In the genomic region with DNA sequence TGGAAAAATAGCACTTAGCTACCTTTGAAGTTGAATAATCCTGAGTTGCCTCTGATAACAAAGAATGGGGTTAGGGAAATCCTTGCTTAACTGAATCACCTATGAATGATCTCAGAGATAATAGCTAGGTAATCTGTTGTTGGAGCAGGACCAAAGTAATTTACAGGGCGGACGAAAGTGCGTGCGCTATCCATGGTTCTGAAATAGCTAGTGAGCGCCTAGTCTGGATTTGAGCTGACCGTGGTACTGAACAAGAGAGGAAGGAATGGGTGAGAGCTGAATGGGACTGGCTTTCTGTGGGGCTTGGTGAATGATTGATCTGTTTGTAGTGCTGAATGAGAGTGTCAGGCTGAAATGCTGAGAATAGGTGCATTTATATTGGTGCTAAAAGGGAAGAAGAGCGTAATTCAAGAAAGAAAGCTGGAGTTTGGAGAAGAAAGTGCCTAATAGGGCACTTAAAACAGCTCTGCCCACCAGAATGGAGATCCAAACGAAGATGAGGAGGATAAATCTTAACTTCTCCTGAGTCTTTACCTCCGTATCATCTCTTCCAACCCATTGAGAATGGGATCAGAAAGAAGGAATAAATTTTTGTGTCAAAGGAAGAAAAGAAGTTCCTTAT, we compare ENCODE assay signal across 8 cellular contexts. TPM values are rescaled to one million over a fixed set of nuclear protein-coding genes. Genes with fewer than 3 reads are reported as not detected.
DNase-seq lines count a peak whose midpoint lies in the region; ATAC-seq and TF ChIP-seq lines count a peak whose summit lies in the region.

No MANE protein-coding gene starts in this region.

- no peaks in the 10 kb centered on the region for H3K79me2 ChIP-seq in SK-N-SH (ENCODE audit: insufficient read depth)

- no peak for TF ChIP-seq CTCF in HEK293 (tag by site-specific recombination; IDR thresholded peaks at IDR 0.05)
- TF ChIP-seq CTCF in SK-N-SH (IDR thresholded peaks at IDR 0.05) = no peak
- no peak for TF ChIP-seq CTCF in fibroblast of mammary gland (conservative IDR thresholded peaks at IDR 0.05; ENCODE audit: control insufficient read depth, insufficient read depth, low read depth, low read length)
- TF ChIP-seq CTCF in retinal pigment epithelial cell (conservative IDR thresholded peaks at IDR 0.05; ENCODE audit: low read depth, low read length) = no peak

- H3K9me2 ChIP-seq in SK-N-SH = no peaks in the 10 kb centered on the region

- H3F3A ChIP-seq in SK-N-SH (replicated peaks; ENCODE audit: insufficient read depth) = no peaks in the 10 kb centered on the region

- no peaks in the 10 kb centered on the region for H3K4me1 ChIP-seq in HEK293 (ENCODE audit: control insufficient read depth, insufficient read depth, low read length)
- H3K4me1 ChIP-seq in SK-N-SH (ENCODE audit: control insufficient read depth in 1 of 2, insufficient read depth in 2 of 2, low read depth in 1 of 2, low read length in 1 of 2) = peaks cover 0 to 5% of the 10 kb centered on the region in 2 experiments; a peak in 2 of 4 replicates

- H3K9me3 ChIP-seq in HEK293 (ENCODE audit: control insufficient read depth, insufficient read depth, low read depth, low read length) (no peaks in the 10 kb centered on the region), SK-N-SH (no peaks in the 10 kb centered on the region)

- no peak overlapping the region for H3K27ac ChIP-seq in HEK293 (ENCODE audit: extremely low read depth, low read depth, low read length)
- H3K27ac ChIP-seq in SK-N-SH (ENCODE audit: low read depth in 2 of 2, low read length in 1 of 2) = no peak overlapping the region

- CTCF ChIA-PET in HEK293 (lab: Yijun Ruan, JAX) (no interaction called here), SK-N-SH (lab: Yijun Ruan, JAX) (interaction anchor here (1.0 to 2.8 kb wide), 7 partner anchors 23 to 309 kb away, joined by 3 to 12 read pairs (median 4); a partner anchor contains a TSS)

- H3K27me3 ChIP-seq in SK-N-SH (ENCODE audit: insufficient read depth) = no peaks in the 10 kb centered on the region

- H3K4me2 ChIP-seq in SK-N-SH = no peak overlapping the region

- ATAC-seq in GM19467 (IDR thresholded peaks at IDR 0.05; ENCODE audit: unreplicated experiment) = no peak
- no peak for ATAC-seq in HG03108 (IDR thresholded peaks at IDR 0.05; ENCODE audit: unreplicated experiment)

- H3K9ac ChIP-seq in SK-N-SH = no peak overlapping the region

- no peak overlapping the region for H2AFZ ChIP-seq in SK-N-SH (ENCODE audit: low read depth)

- no peaks in the 10 kb centered on the region for H3K36me3 ChIP-seq in HEK293 (ENCODE audit: control insufficient read depth in 2 of 2, insufficient read depth in 1 of 2, low read length in 2 of 2)
- no peaks in the 10 kb centered on the region for H3K36me3 ChIP-seq in SK-N-SH (replicated peaks in 1 of 2; ENCODE audit: control insufficient read depth in 1 of 2, insufficient read depth in 2 of 2, low read length in 1 of 2)

- H4K20me1 ChIP-seq in SK-N-SH (ENCODE audit: insufficient read depth) = no peaks in the 10 kb centered on the region

- TF ChIP-seq RAD21 in SK-N-SH (IDR thresholded peaks at IDR 0.05; ENCODE audit: low read length) = no peak

- peak; percentile 57 for DNase-seq in CD1c-positive myeloid dendritic cell (ENCODE audit: extremely low spot score)
- no peak for DNase-seq in SK-N-SH
- DNase-seq in fibroblast of mammary gland (ENCODE audit: low read depth) = peak; percentile 75
- peak; percentile 45 for DNase-seq in retinal pigment epithelial cell (ENCODE audit: low read depth)
- DNase-seq in cerebellum (ENCODE audit: low spot score) = no peak

- WGBS in SK-N-SH (ENCODE audit: low lambda C conversion rate) = 33% methylated on average over 9 of the region's 9 CpGs

- no peak for TF ChIP-seq EP300 in SK-N-SH (IDR thresholded peaks at IDR 0.05; ENCODE audit: borderline replicate concordance in 1 of 2, low read depth in 1 of 2, low read length in 1 of 2)

- H3K4me3 ChIP-seq in HEK293 (ENCODE audit: low read depth, low read length) (no peak overlapping the region), SK-N-SH (ENCODE audit: low read depth in 2 of 2, low read length in 1 of 2) (no peak overlapping the region), fibroblast of mammary gland (ENCODE audit: control insufficient read depth, low read depth, low read length) (no peak overlapping the region), retinal pigment epithelial cell (ENCODE audit: low read length) (no peak overlapping the region)

- POLR2A ChIA-PET in HEK293 (lab: Yijun Ruan, JAX) (no interaction called here), SK-N-SH (lab: Yijun Ruan, JAX) (no interaction called here)

TF ChIP-seq in HEK293, 187 proteins besides CTCF, POLR2A, EP300 and RAD21 (continues in another document):
- TF ChIP-seq, protein P1, sequence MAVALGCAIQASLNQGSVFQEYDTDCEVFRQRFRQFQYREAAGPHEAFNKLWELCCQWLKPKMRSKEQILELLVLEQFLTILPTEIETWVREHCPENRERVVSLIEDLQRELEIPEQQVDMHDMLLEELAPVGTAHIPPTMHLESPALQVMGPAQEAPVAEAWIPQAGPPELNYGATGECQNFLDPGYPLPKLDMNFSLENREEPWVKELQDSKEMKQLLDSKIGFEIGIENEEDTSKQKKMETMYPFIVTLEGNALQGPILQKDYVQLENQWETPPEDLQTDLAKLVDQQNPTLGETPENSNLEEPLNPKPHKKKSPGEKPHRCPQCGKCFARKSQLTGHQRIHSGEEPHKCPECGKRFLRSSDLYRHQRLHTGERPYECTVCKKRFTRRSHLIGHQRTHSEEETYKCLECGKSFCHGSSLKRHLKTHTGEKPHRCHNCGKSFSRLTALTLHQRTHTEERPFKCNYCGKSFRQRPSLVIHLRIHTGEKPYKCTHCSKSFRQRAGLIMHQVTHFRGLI (tag by site-specific recombination; IDR thresholded peaks at IDR 0.05) = no peak
- TF ChIP-seq ZEB2 (tag by site-specific recombination; IDR thresholded peaks at IDR 0.05) (no peak), ZSCAN23 (tag by site-specific recombination; IDR thresholded peaks at IDR 0.05) (no peak), PRDM1 (tag by site-specific recombination; IDR thresholded peaks at IDR 0.05) (0 out of 2 replicates have a peak, but pooled peaks have one; percentile 29)
- TF ChIP-seq, protein P2, sequence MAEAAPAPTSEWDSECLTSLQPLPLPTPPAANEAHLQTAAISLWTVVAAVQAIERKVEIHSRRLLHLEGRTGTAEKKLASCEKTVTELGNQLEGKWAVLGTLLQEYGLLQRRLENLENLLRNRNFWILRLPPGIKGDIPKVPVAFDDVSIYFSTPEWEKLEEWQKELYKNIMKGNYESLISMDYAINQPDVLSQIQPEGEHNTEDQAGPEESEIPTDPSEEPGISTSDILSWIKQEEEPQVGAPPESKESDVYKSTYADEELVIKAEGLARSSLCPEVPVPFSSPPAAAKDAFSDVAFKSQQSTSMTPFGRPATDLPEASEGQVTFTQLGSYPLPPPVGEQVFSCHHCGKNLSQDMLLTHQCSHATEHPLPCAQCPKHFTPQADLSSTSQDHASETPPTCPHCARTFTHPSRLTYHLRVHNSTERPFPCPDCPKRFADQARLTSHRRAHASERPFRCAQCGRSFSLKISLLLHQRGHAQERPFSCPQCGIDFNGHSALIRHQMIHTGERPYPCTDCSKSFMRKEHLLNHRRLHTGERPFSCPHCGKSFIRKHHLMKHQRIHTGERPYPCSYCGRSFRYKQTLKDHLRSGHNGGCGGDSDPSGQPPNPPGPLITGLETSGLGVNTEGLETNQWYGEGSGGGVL (tag by site-specific recombination; IDR thresholded peaks at IDR 0.05) = no peak

TF ChIP-seq in SK-N-SH, 30 proteins besides CTCF, POLR2A, EP300 and RAD21:
- TF ChIP-seq GATA2 (CRISPR knock-in tag; IDR thresholded peaks at IDR 0.05) (0 out of 2 replicates have a peak, but pooled peaks have one; percentile 1), NFIC (IDR thresholded peaks at IDR 0.05; ENCODE audit: borderline replicate concordance) (no peak)
- TF ChIP-seq, protein P3, sequence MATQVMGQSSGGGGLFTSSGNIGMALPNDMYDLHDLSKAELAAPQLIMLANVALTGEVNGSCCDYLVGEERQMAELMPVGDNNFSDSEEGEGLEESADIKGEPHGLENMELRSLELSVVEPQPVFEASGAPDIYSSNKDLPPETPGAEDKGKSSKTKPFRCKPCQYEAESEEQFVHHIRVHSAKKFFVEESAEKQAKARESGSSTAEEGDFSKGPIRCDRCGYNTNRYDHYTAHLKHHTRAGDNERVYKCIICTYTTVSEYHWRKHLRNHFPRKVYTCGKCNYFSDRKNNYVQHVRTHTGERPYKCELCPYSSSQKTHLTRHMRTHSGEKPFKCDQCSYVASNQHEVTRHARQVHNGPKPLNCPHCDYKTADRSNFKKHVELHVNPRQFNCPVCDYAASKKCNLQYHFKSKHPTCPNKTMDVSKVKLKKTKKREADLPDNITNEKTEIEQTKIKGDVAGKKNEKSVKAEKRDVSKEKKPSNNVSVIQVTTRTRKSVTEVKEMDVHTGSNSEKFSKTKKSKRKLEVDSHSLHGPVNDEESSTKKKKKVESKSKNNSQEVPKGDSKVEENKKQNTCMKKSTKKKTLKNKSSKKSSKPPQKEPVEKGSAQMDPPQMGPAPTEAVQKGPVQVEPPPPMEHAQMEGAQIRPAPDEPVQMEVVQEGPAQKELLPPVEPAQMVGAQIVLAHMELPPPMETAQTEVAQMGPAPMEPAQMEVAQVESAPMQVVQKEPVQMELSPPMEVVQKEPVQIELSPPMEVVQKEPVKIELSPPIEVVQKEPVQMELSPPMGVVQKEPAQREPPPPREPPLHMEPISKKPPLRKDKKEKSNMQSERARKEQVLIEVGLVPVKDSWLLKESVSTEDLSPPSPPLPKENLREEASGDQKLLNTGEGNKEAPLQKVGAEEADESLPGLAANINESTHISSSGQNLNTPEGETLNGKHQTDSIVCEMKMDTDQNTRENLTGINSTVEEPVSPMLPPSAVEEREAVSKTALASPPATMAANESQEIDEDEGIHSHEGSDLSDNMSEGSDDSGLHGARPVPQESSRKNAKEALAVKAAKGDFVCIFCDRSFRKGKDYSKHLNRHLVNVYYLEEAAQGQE (IDR thresholded peaks at IDR 0.05; ENCODE audit: low read depth, low read length) = peak; percentile 100
TF ChIP-seq in SK-N-SH: peak in this region for 2.

RNA-seq across cellular contexts. Expression of a gene that starts 10.1 kb away (rescaled TPM):
- not detected in 2 replicates for polyA plus RNA-seq in SK-N-SH (2012; rRNA removed)
- not detected in 2 replicates for polyA plus RNA-seq in SK-N-SH (2012; cell fraction: cytosol; rRNA removed)
- polyA plus RNA-seq in SK-N-SH (2012; cell fraction: nucleus; rRNA removed) = not detected in 2 replicates
- not detected for total RNA-seq in cerebellum

Comparison
In these comparisons a context has a peak if more than half of its experiments do, and no peak if none do; other contexts are left out.
1. DNase-seq: peak in CD1c-positive myeloid dendritic cell (single experiment), fibroblast of mammary gland (single experiment) and retinal pigment epithelial cell (single experiment); none in SK-N-SH (single experiment) and cerebellum (single experiment).